ENCODE assay signal across 23 cellular contexts in genomic region chr5:31410089-31410488, GRCh38.
"Had no signal": no experiment of that assay in that cellular context is flagged by ENCODE, and none has a peak within 500 bp of the region (broad histone marks: within the 10 kb centered on the region; RNA-seq: fewer than 3 reads in every experiment).

No MANE protein-coding gene starts in this region.

- H3K4me1 ChIP-seq: gastrocnemius medialis, lower lobe of right lung, psoas muscle, tibial artery, upper lobe of left lung, uterus had no signal

- H3K9me3 Mint-ChIP-seq: naive thymus-derived CD4-positive, alpha-beta T cell; nephron progenitor cell had no signal

- H3K79me2 ChIP-seq: parathyroid adenoma had no signal

- H3K27me3 Mint-ChIP-seq: naive thymus-derived CD4-positive, alpha-beta T cell had no signal

- H3K4me1 Mint-ChIP-seq: nephron progenitor cell had no signal

- H3K9me3 ChIP-seq: gastrocnemius medialis, left ventricle myocardium inferior, lower lobe of right lung, psoas muscle, right atrium auricular region, sigmoid colon, suprapubic skin, tibial artery, upper lobe of left lung, uterus had no signal

- H3K36me3 ChIP-seq: uterus had no signal

- H3K27ac ChIP-seq: gastrocnemius medialis, left ventricle myocardium inferior, lower lobe of right lung, parathyroid adenoma, psoas muscle, right atrium auricular region, sigmoid colon, skin epidermis, suprapubic skin, tibial artery, upper lobe of left lung, uterus had no signal

- H2AFZ ChIP-seq: parathyroid adenoma had no signal

- H3K27ac Mint-ChIP-seq: naive thymus-derived CD4-positive, alpha-beta T cell; nephron progenitor cell had no signal

- H3K4me3 ChIP-seq: gastrocnemius medialis, left ventricle myocardium inferior, lower lobe of right lung, psoas muscle, right atrium auricular region, sigmoid colon, skin epidermis, suprapubic skin, tibial artery, upper lobe of left lung, uterus had no signal

- H3K27me3 ChIP-seq: gastrocnemius medialis, right atrium auricular region, sigmoid colon, suprapubic skin, tibial artery, upper lobe of left lung, uterus had no signal

- FAIRE-seq: colon, keratinocyte had no signal

- H3K4me3 Mint-ChIP-seq: naive thymus-derived CD4-positive, alpha-beta T cell; nephron progenitor cell had no signal

- DNase-seq: cerebellar nuclear complex; dermis blood vessel endothelial cell; gastrocnemius medialis; glutamatergic neuron; left cardiac atrium; left ventricle myocardium inferior; lower lobe of right lung; mesendoderm; naive thymus-derived CD4-positive, alpha-beta T cell; nephron progenitor cell; psoas muscle; sigmoid colon; stimulated activated CD4-positive, alpha-beta T cell treated with anti-CD3 and anti-CD28 coated beads, Interleukin-2, amount 100 ng/mL, for 24 hours; stimulated activated naive CD4-positive, alpha-beta T cell; tibial artery; upper lobe of left lung; uterus had no signal

- H3K9ac ChIP-seq: parathyroid adenoma had no signal
